ENCODE assay signal across 1 cellular context in genomic region chr4:184282251-184282713, GRCh38.
A peak's percentile ranks its signal among the peaks of the same experiment; 100 is the strongest.
TF ChIP-seq lines count a peak whose summit lies in the region.

No MANE protein-coding gene starts in this region.

TF ChIP-seq in HepG2, 621 proteins besides CTCF, POLR2A, EP300 and RAD21 (continued from another document and continues in another):
- TF ChIP-seq ZNF687 (CRISPR knock-in tag; IDR thresholded peaks at IDR 0.05) (peak; percentile 51), STAG1 (CRISPR knock-in tag; IDR thresholded peaks at IDR 0.05) (peak; percentile 53), BHLHE40 (IDR thresholded peaks at IDR 0.05; ENCODE audit: low read length) (no peak), ZNF362 (CRISPR knock-in tag; IDR thresholded peaks at IDR 0.05; ENCODE audit: borderline replicate concordance) (no peak), FOSL2 (CRISPR knock-in tag; IDR thresholded peaks at IDR 0.05) (no peak), MEF2D (CRISPR knock-in tag; IDR thresholded peaks at IDR 0.05) (no peak), ZSCAN22 (CRISPR knock-in tag; IDR thresholded peaks at IDR 0.05) (no peak), SKI (IDR thresholded peaks at IDR 0.05; ENCODE audit: partially characterized antibody) (peak; percentile 16), EZH2 (conservative IDR thresholded peaks at IDR 0.05; ENCODE audit: low read depth, low read length) (no peak), JDP2 (CRISPR knock-in tag; IDR thresholded peaks at IDR 0.05; ENCODE audit: borderline replicate concordance) (no peak), ZNF329 (CRISPR knock-in tag; IDR thresholded peaks at IDR 0.05; ENCODE audit: low read depth) (no peak), ZNF558 (CRISPR knock-in tag; IDR thresholded peaks at IDR 0.05; ENCODE audit: borderline replicate concordance) (no peak), SAP130 (CRISPR knock-in tag; IDR thresholded peaks at IDR 0.05; ENCODE audit: low read depth) (peak; percentile 8; the same call in 1 of the 2 replicates), ZNF253 (CRISPR knock-in tag; IDR thresholded peaks at IDR 0.05; ENCODE audit: borderline replicate concordance) (no peak), HIC2 (CRISPR knock-in tag; IDR thresholded peaks at IDR 0.05; ENCODE audit: low read depth) (peak; percentile 81), CERS6 (CRISPR knock-in tag; IDR thresholded peaks at IDR 0.05) (no peak), ELF3 (CRISPR knock-in tag; IDR thresholded peaks at IDR 0.05) (peak; percentile 17; the same call in 1 of the 2 replicates), UBTF (CRISPR knock-in tag; IDR thresholded peaks at IDR 0.05) (no peak), ARID4A (CRISPR knock-in tag; IDR thresholded peaks at IDR 0.05; ENCODE audit: borderline replicate concordance) (peak; percentile 23; the same call in 1 of the 2 replicates), FOXJ3 (CRISPR knock-in tag; IDR thresholded peaks at IDR 0.05; ENCODE audit: borderline replicate concordance) (no peak), ZNF33B (CRISPR knock-in tag; IDR thresholded peaks at IDR 0.05) (no peak), ARNT (IDR thresholded peaks at IDR 0.05) (no peak), POLR2G (IDR thresholded peaks at IDR 0.05; ENCODE audit: low read depth, low read length) (no peak), FOXA1 (IDR thresholded peaks at IDR 0.05) (no peak), FOXA1 (CRISPR knock-in tag; IDR thresholded peaks at IDR 0.05) (peak; percentile 74), TEF (CRISPR knock-in tag; IDR thresholded peaks at IDR 0.05) (no peak), NFAT5 (CRISPR knock-in tag; IDR thresholded peaks at IDR 0.05) (no peak), FOXP1 (IDR thresholded peaks at IDR 0.05) (no peak), FOXP1 (CRISPR knock-in tag; IDR thresholded peaks at IDR 0.05) (0 out of 2 replicates have a peak, but pooled peaks have one; percentile 12), ZNF891 (CRISPR knock-in tag; IDR thresholded peaks at IDR 0.05) (no peak), HDAC1 (CRISPR knock-in tag; IDR thresholded peaks at IDR 0.05) (no peak), SOX13 (IDR thresholded peaks at IDR 0.05) (no peak), SOX13 (CRISPR knock-in tag; conservative IDR thresholded peaks at IDR 0.05 in 1 of 2, IDR thresholded peaks at IDR 0.05 in 1 of 2) (peak in 1 of 2 experiments; percentile 27; a peak in 1 of 4 replicates), FOXP4 (CRISPR knock-in tag; IDR thresholded peaks at IDR 0.05) (0 out of 2 replicates have a peak, but pooled peaks have one; percentile 35), HNRNPL (IDR thresholded peaks at IDR 0.05; ENCODE audit: low read depth, low read length) (0 out of 2 replicates have a peak, but pooled peaks have one; percentile 56), NRL (CRISPR knock-in tag; IDR thresholded peaks at IDR 0.05; ENCODE audit: borderline replicate concordance) (no peak)
